In the genomic region with DNA sequence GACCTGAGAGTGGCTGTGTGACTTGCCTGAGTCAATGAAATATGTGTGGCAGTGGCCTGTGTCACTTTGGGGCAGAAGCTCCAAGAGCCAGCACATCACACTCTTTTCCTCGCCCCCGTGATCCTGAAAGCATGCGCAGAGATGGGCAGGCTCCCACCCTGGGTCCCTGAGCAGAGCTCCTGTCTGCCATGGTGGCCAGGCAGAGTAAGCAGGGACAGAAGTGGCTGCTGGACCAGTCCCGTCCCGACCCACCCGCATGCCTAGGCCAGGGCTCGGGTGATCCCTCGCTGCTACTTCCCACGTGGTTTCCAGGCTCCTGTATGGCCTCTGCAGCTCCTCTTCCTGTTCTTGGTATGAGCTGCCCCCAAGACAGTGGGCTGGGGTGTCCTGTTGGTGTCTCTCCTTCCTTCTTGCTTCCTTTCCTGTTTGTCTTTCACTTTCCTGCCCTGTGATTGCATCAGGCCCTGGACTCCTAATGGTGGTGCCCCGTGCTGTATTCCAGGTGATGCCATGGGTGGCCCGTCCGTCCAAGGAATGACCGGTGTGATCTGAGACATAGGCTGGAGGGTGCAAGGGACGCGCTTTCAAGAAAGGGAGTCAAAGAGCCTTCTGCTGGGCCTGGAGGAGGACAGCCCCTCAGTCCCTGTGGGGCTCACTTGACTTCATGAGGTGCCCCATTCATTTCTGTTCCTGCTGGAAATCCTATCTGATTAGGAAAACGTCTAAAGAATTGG, we compare ENCODE assay signal across 19 cellular contexts.
DNase-seq lines count a peak whose midpoint lies in the region; ATAC-seq, FAIRE-seq and TF ChIP-seq lines count a peak whose summit lies in the region.
"Had no signal": no experiment of that assay in that cellular context is flagged by ENCODE, and none has a peak within 500 bp of the region (broad histone marks: within the 10 kb centered on the region; RNA-seq: fewer than 3 reads in every experiment).

No MANE protein-coding gene starts in this region.

- H3K9me3 Mint-ChIP-seq in stimulated activated naive CD8-positive, alpha-beta T cell treated with anti-CD3 and anti-CD28 coated beads, Interleukin-15, amount 100 ng/mL, for 72 hours: no peaks in the 10 kb centered on the region
- H3K9me3 Mint-ChIP-seq in endodermal cell (no peaks in the 10 kb centered on the region), type B pancreatic cell (no peaks in the 10 kb centered on the region)

- peaks cover 5% of the 10 kb centered on the region for H3K4me1 Mint-ChIP-seq in stimulated activated naive CD8-positive, alpha-beta T cell treated with anti-CD3 and anti-CD28 coated beads, Interleukin-15, amount 100 ng/mL, for 72 hours
- no peaks in the 10 kb centered on the region for H3K4me1 Mint-ChIP-seq in endodermal cell
- peaks cover 5% of the 10 kb centered on the region for H3K4me1 Mint-ChIP-seq in type B pancreatic cell (ENCODE audit: unreplicated experiment)

- no peak overlapping the region for H3K9ac ChIP-seq in endodermal cell (ENCODE audit: extremely low read depth, low read length, poor library complexity, severe bottlenecking)
- H3K9ac ChIP-seq: BLaER1 treated with 17β-estradiol and CSF1 and Interleukin-3, amounts not matched to agents 10 nM and 100 nM had no signal

- H3K27me3 ChIP-seq in endodermal cell (ENCODE audit: control insufficient read depth, insufficient read depth, low read length, poor library complexity, severe bottlenecking) (no peaks in the 10 kb centered on the region), osteoblast (ENCODE audit: insufficient read depth, low read length) (no peaks in the 10 kb centered on the region)
- H3K27me3 ChIP-seq: BLaER1 treated with 17β-estradiol and CSF1 and Interleukin-3, amounts not matched to agents 10 nM and 100 nM had no signal

- no peak for DNase-seq in stimulated activated naive CD8-positive, alpha-beta T cell treated with anti-CD3 and anti-CD28 coated beads, Interleukin-15, amount 100 ng/mL, for 72 hours
- DNase-seq in stimulated activated naive CD8-positive, alpha-beta T cell treated with anti-CD3 and anti-CD28 coated beads, Interleukin-15, Interleukin-2, amounts not matched to agents 100 U/mL and 50 U/mL, for 24 hours: no peak
- DNase-seq in endodermal cell (peak; percentile 39), osteoblast (ENCODE audit: insufficient read length, low spot score, missing footprints) (no peak), type B pancreatic cell (ENCODE audit: extremely low spot score, unreplicated experiment) (peak; percentile 56), frontal cortex (ENCODE audit: low spot score in 2 of 2) (no peak), OCI-M2 (lab: John Stamatoyannopoulos, UW; ENCODE audit: unreplicated experiment) (no peak)
- DNase-seq: DMS79 treated with DMSO at 0.1 percent for 48 hours; KBM-7; MV-4-11; NCI-H1417; NCI-H1930; NCI-H2171; NCI-H446; NCI-H69; NK-92 treated with Interleukin-12 subunit alpha and Interleukin-12 subunit beta, amount 100 ng/mL, for 24 hours had no signal

- WGBS in endodermal cell (ENCODE audit: insufficient coverage in 1 of 2, insufficient read length in 1 of 2), 2 experiments: 91 to 93% methylated on average over 15 to 16 of the region's 16 CpGs

- no peaks in the 10 kb centered on the region for H3K4me1 ChIP-seq in endodermal cell (ENCODE audit: control insufficient read depth, insufficient read depth, low read length)
- H3K4me1 ChIP-seq in osteoblast (ENCODE audit: insufficient read depth, low read length): peaks cover 2% of the 10 kb centered on the region

- H3K4me2 ChIP-seq in osteoblast (ENCODE audit: insufficient read depth, low read length): no peak overlapping the region
- H3K4me2 ChIP-seq: BLaER1 treated with 17β-estradiol and CSF1 and Interleukin-3, amounts not matched to agents 10 nM and 100 nM had no signal

- no peak overlapping the region for H2AFZ ChIP-seq in osteoblast (ENCODE audit: low read length)

- no peaks in the 10 kb centered on the region for H4K20me1 ChIP-seq in osteoblast (ENCODE audit: insufficient read depth, low read length)
- H4K20me1 ChIP-seq: BLaER1 treated with 17β-estradiol and CSF1 and Interleukin-3, amounts not matched to agents 10 nM and 100 nM had no signal

- no peak overlapping the region for H3K4me3 ChIP-seq in endodermal cell (ENCODE audit: low read length)
- no peak overlapping the region for H3K4me3 ChIP-seq in osteoblast (ENCODE audit: insufficient read depth, low read length)
- H3K4me3 ChIP-seq: BLaER1 treated with 17β-estradiol and CSF1 and Interleukin-3, amounts not matched to agents 10 nM and 100 nM had no signal

- no peak for FAIRE-seq in frontal cortex (lab: Jason Lieb, UNC)
- FAIRE-seq: G401.6 had no signal

- no peak overlapping the region for H3K4me3 Mint-ChIP-seq in stimulated activated naive CD8-positive, alpha-beta T cell treated with anti-CD3 and anti-CD28 coated beads, Interleukin-15, amount 100 ng/mL, for 72 hours
- H3K4me3 Mint-ChIP-seq in endodermal cell (no peak overlapping the region), type B pancreatic cell (no peak overlapping the region)

- H3K36me3 Mint-ChIP-seq in endodermal cell (ENCODE audit: low read depth) (no peaks in the 10 kb centered on the region), type B pancreatic cell (no peaks in the 10 kb centered on the region)

- H3K9me3 ChIP-seq in endodermal cell (ENCODE audit: control insufficient read depth, low read length): no peaks in the 10 kb centered on the region
- H3K9me3 ChIP-seq in osteoblast (ENCODE audit: low read depth, low read length): peaks cover 2% of the 10 kb centered on the region
- H3K9me3 ChIP-seq: BLaER1 treated with 17β-estradiol and CSF1 and Interleukin-3, amounts not matched to agents 10 nM and 100 nM had no signal

- peak; percentile 37 for ATAC-seq in stimulated activated naive CD8-positive, alpha-beta T cell treated with anti-CD3 and anti-CD28 coated beads, Interleukin-15, amount 100 ng/mL, for 72 hours
- no peak for ATAC-seq in stimulated activated naive CD8-positive, alpha-beta T cell treated with anti-CD3 and anti-CD28 coated beads, Interleukin-15, Interleukin-2, amounts not matched to agents 100 U/mL and 50 U/mL, for 24 hours
- no peak for ATAC-seq in HG02798 (IDR thresholded peaks at IDR 0.05; ENCODE audit: poor library complexity, unreplicated experiment)

- H3K27ac Mint-ChIP-seq in stimulated activated naive CD8-positive, alpha-beta T cell treated with anti-CD3 and anti-CD28 coated beads, Interleukin-15, amount 100 ng/mL, for 72 hours: peak overlapping the region; percentile 6 to 72
- H3K27ac Mint-ChIP-seq in endodermal cell (no peak overlapping the region), type B pancreatic cell (no peak overlapping the region)

- H3K27me3 Mint-ChIP-seq in stimulated activated naive CD8-positive, alpha-beta T cell treated with anti-CD3 and anti-CD28 coated beads, Interleukin-15, amount 100 ng/mL, for 72 hours: peaks cover 29% of the 10 kb centered on the region
- H3K27me3 Mint-ChIP-seq in endodermal cell (ENCODE audit: insufficient read depth) (no peaks in the 10 kb centered on the region), type B pancreatic cell (peaks cover 4% of the 10 kb centered on the region)

- H3K27ac ChIP-seq in endodermal cell (ENCODE audit: low read depth, low read length) (no peak overlapping the region), osteoblast (ENCODE audit: low read depth, low read length) (peak overlapping the region; percentile 3)
- H3K27ac ChIP-seq: BLaER1 treated with 17β-estradiol and CSF1 and Interleukin-3, amounts not matched to agents 10 nM and 100 nM had no signal

- H3K36me3 ChIP-seq in endodermal cell (ENCODE audit: control insufficient read depth, insufficient read depth, low read length) (no peaks in the 10 kb centered on the region), osteoblast (ENCODE audit: insufficient read depth, low read length) (no peaks in the 10 kb centered on the region)
- H3K36me3 ChIP-seq: BLaER1 treated with 17β-estradiol and CSF1 and Interleukin-3, amounts not matched to agents 10 nM and 100 nM had no signal

- H3K79me2 ChIP-seq in osteoblast (ENCODE audit: insufficient read depth, low read length): no peaks in the 10 kb centered on the region

- TF ChIP-seq CTCF in endodermal cell (conservative IDR thresholded peaks at IDR 0.05) (no peak), osteoblast (IDR thresholded peaks at IDR 0.05; ENCODE audit: extremely low read depth, low read depth, low read length) (no peak), type B pancreatic cell (conservative IDR thresholded peaks at IDR 0.05) (no peak)

Comparison
In these comparisons a context has a peak if more than half of its experiments do, and no peak if none do; other contexts are left out.
1. DNase-seq: peak in endodermal cell (single experiment) and type B pancreatic cell (single experiment); none in stimulated activated naive CD8-positive, alpha-beta T cell treated with anti-CD3 and anti-CD28 coated beads, Interleukin-15, amount 100 ng/mL, for 72 hours (0 of 2), stimulated activated naive CD8-positive, alpha-beta T cell treated with anti-CD3 and anti-CD28 coated beads, Interleukin-15, Interleukin-2, amounts not matched to agents 100 U/mL and 50 U/mL, for 24 hours (single experiment), osteoblast (single experiment), frontal cortex (0 of 2) and OCI-M2 (single experiment).
2. H3K27ac Mint-ChIP-seq: peak in stimulated activated naive CD8-positive, alpha-beta T cell treated with anti-CD3 and anti-CD28 coated beads, Interleukin-15, amount 100 ng/mL, for 72 hours (2 of 2); none in endodermal cell (single experiment) and type B pancreatic cell (single experiment).